Comparison of ENCODE assay signal across 8 cellular contexts in genomic region chr11:5891216-5891800, GRCh38. TPM values are rescaled to one million over a fixed set of nuclear protein-coding genes. Genes with fewer than 3 reads are reported as not detected.
A peak's percentile ranks its signal among the peaks of the same experiment; 100 is the strongest.
DNase-seq lines count a peak whose midpoint lies in the region; ATAC-seq, FAIRE-seq and TF ChIP-seq lines count a peak whose summit lies in the region.

No MANE protein-coding gene starts in this region.

- H3K36me3 ChIP-seq in H1 (ENCODE audit: control insufficient read depth in 2 of 4, insufficient read depth in 4 of 4, low read length in 3 of 4) (no peaks in the 10 kb centered on the region), small intestine (ENCODE audit: control insufficient read depth in 2 of 2, insufficient read depth in 2 of 2, low read length in 2 of 2) (no peaks in the 10 kb centered on the region), neuronal stem cell (replicated peaks in 1 of 2; ENCODE audit: control insufficient read depth in 2 of 2, insufficient read depth in 2 of 2, low read length in 2 of 2) (no peaks in the 10 kb centered on the region)

- peak in 1 of 2 experiments; percentile 49; a peak in 3 of 4 replicates for TF ChIP-seq RAD21 in H1 (IDR thresholded peaks at IDR 0.05 in 1 of 2, conservative IDR thresholded peaks at IDR 0.05 in 1 of 2; ENCODE audit: low read depth in 2 of 2, low read length in 2 of 2)

- no peak overlapping the region for H3K56ac ChIP-seq in H1 (replicated peaks; ENCODE audit: insufficient read length, low read depth, low read length)

- H2BK15ac ChIP-seq in H1 (ENCODE audit: low read length) (no peak overlapping the region), neuronal stem cell (ENCODE audit: low read length) (no peak overlapping the region)

- H3K4me3 ChIP-seq in H1 (ENCODE audit: extremely low read depth in 1 of 4, insufficient read depth in 2 of 4, low read depth in 3 of 4, low read length in 4 of 4) (no peak overlapping the region), small intestine (ENCODE audit: low read depth in 1 of 2, low read length in 2 of 2) (no peak overlapping the region), neuronal stem cell (ENCODE audit: low read length in 2 of 2) (no peak overlapping the region)

- H3K23ac ChIP-seq in H1 (ENCODE audit: insufficient read length) (no peak overlapping the region), neuronal stem cell (ENCODE audit: low read depth, low read length, poor library complexity) (no peak overlapping the region)

- H4K8ac ChIP-seq in H1 (ENCODE audit: extremely low read depth, insufficient read depth, low read length) (no peak overlapping the region), neuronal stem cell (ENCODE audit: low read depth, low read length) (no peak overlapping the region)

- no peak for TF ChIP-seq EP300 in H1 (IDR thresholded peaks at IDR 0.05; ENCODE audit: borderline replicate concordance in 1 of 2, low read depth in 2 of 2, low read length in 2 of 2)

- H3K27ac ChIP-seq in H1 (ENCODE audit: low read depth, low read length) = no peak overlapping the region
- no peak overlapping the region for H3K27ac ChIP-seq in small intestine (ENCODE audit: low read depth in 1 of 2, low read length in 1 of 2)
- no peak overlapping the region for H3K27ac ChIP-seq in neuronal stem cell (replicated peaks; ENCODE audit: low read length)

- H3K9ac ChIP-seq in H1 (replicated peaks in 1 of 4; ENCODE audit: extremely low read depth in 1 of 4, low read depth in 3 of 4, low read length in 3 of 4) = no peak overlapping the region
- H3K9ac ChIP-seq in neuronal stem cell (ENCODE audit: low read depth, low read length, poor library complexity) = no peak overlapping the region

- H2BK120ac ChIP-seq in H1 (replicated peaks; ENCODE audit: low read depth, low read length) (no peak overlapping the region), neuronal stem cell (ENCODE audit: low read depth, low read length) (no peak overlapping the region)

- POLR2A ChIA-PET in H1 (lab: Charles Lee; ENCODE audit: partially characterized antibody) = interaction anchor here (0.5 kb wide), 1 partner anchor 296 kb away, joined by 3 read pairs; no protein-coding TSS in a partner anchor

- no peak overlapping the region for H3K4ac ChIP-seq in H1 (replicated peaks; ENCODE audit: insufficient read length, low read depth, low read length)
- H3K4ac ChIP-seq in neuronal stem cell (ENCODE audit: low read length) = no peak overlapping the region

- H3K18ac ChIP-seq in H1 (ENCODE audit: extremely low read depth, low read length) = no peak overlapping the region
- H3K18ac ChIP-seq in neuronal stem cell (ENCODE audit: low read length) = no peak overlapping the region

- CTCF ChIA-PET in H1 (lab: Charles Lee; ENCODE audit: partially characterized antibody) = interaction anchor here (0.7 to 1.8 kb wide), 13 partner anchors 9 to 1254 kb away, joined by 3 to 12 read pairs (median 3); partner anchors contain the start of genes OR51D1 and OR52E6

- H3K9me3 ChIP-seq in H1 (ENCODE audit: insufficient read depth in 2 of 2, low read depth in 1 of 2, low read length in 1 of 2) (no peaks in the 10 kb centered on the region), small intestine (ENCODE audit: control insufficient read depth, low read depth) (no peaks in the 10 kb centered on the region), neuronal stem cell (replicated peaks in 1 of 2; ENCODE audit: control insufficient read depth in 2 of 2, insufficient read depth in 1 of 2, low read depth in 1 of 2, low read length in 2 of 2) (no peaks in the 10 kb centered on the region)

- no peak overlapping the region for H4K91ac ChIP-seq in H1 (replicated peaks; ENCODE audit: insufficient read length, low read length)
- no peak overlapping the region for H4K91ac ChIP-seq in neuronal stem cell (ENCODE audit: low read depth, low read length, poor library complexity)

- H3K27me3 ChIP-seq in H1 (replicated peaks in 1 of 4; ENCODE audit: control insufficient read depth in 3 of 4, extremely low read depth in 1 of 4, insufficient read depth in 3 of 4, low read length in 3 of 4) (no peaks in the 10 kb centered on the region), small intestine (ENCODE audit: control insufficient read depth in 2 of 2, insufficient read depth in 2 of 2, low read length in 2 of 2) (no peaks in the 10 kb centered on the region), neuronal stem cell (ENCODE audit: control insufficient read depth in 3 of 3, insufficient read depth in 3 of 3, low read depth in 1 of 3, low read length in 3 of 3) (no peaks in the 10 kb centered on the region)

- intact Hi-C loops in left colon (cut with DNase I, micrococcal nuclease) = no loop called here

- H2BK20ac ChIP-seq in H1 (ENCODE audit: low read length) = no peak overlapping the region

- no peaks in the 10 kb centered on the region for H3K23me2 ChIP-seq in H1 (ENCODE audit: low read depth, low read length)

- H3K79me2 ChIP-seq in H1 (ENCODE audit: control insufficient read depth in 1 of 2, insufficient read depth in 2 of 2, low read length in 2 of 2) = no peaks in the 10 kb centered on the region

- 0 out of 2 replicates have a peak overlapping the region, but pooled peaks have one; percentile 32 for H2AFZ ChIP-seq in H1 (ENCODE audit: low read length)
- no peak overlapping the region for H2AFZ ChIP-seq in neuronal stem cell (ENCODE audit: low read length)

- H2BK12ac ChIP-seq in H1 (ENCODE audit: low read depth, low read length) (no peak overlapping the region), neuronal stem cell (ENCODE audit: low read length) (no peak overlapping the region)

- 72% methylated on average over 3 of the region's 4 CpGs; no CpG with 5 or more reads in 1 of the 2 experiments for WGBS in H1 (ENCODE audit: extremely low coverage in 1 of 2, insufficient coverage in 1 of 2, insufficient read length in 1 of 2, insufficient replicate concordance in 2 of 2, low coverage in 1 of 2, low lambda C conversion rate in 2 of 2, missing lambda C conversion rate in 1 of 2), 2 experiments
- 58 to 66% (median 62%) methylated on average over 4 of the region's 4 CpGs for WGBS in small intestine, 3 donors
- WGBS in neuronal stem cell (ENCODE audit: extremely low coverage in 2 of 2, insufficient read length in 2 of 2, insufficient replicate concordance in 1 of 2), 2 donors = no CpG with 5 or more reads among the region's 4 CpGs

- no peak overlapping the region for H2BK5ac ChIP-seq in H1 (ENCODE audit: low read depth, low read length)
- no peak overlapping the region for H2BK5ac ChIP-seq in neuronal stem cell (ENCODE audit: low read length)

- no peak overlapping the region for H4K5ac ChIP-seq in H1 (ENCODE audit: insufficient read length, low read depth, low read length)

- ATAC-seq in GM18517 (IDR thresholded peaks at IDR 0.05; ENCODE audit: unreplicated experiment) (no peak), left colon (no peak)

- TF ChIP-seq CTCF in H1 (IDR thresholded peaks at IDR 0.05; ENCODE audit: control extremely low read depth in 1 of 3, insufficient read depth in 1 of 3, low read depth in 1 of 3, low read length in 3 of 3) = peak in 2 of 3 experiments; percentile 10 to 16; a peak in 2 of 4 replicates

- no peak overlapping the region for H3K4me2 ChIP-seq in H1 (ENCODE audit: insufficient read depth in 1 of 2, low read depth in 2 of 2, low read length in 2 of 2)
- H3K4me2 ChIP-seq in neuronal stem cell (ENCODE audit: insufficient read depth, low read length, poor library complexity, severe bottlenecking) = no peak overlapping the region

- TF ChIP-seq POLR2A in H1 (IDR thresholded peaks at IDR 0.05; ENCODE audit: control extremely low read depth in 1 of 2, low read depth in 2 of 2, low read length in 2 of 2) = no peak

- H3K14ac ChIP-seq in H1 (ENCODE audit: insufficient read length) (no peak overlapping the region), neuronal stem cell (ENCODE audit: low read length) (no peak overlapping the region)

- H3K79me1 ChIP-seq in H1 (ENCODE audit: low read depth, low read length) (no peaks in the 10 kb centered on the region), neuronal stem cell (ENCODE audit: low read depth, low read length) (no peaks in the 10 kb centered on the region)

- H2AK5ac ChIP-seq in H1 (ENCODE audit: low read depth, low read length) (no peak overlapping the region), neuronal stem cell (ENCODE audit: low read depth, low read length) (no peak overlapping the region)

- peak; percentile 37 for DNase-seq in SIG-M5 treated with dmso at 0.1 percent for 504 hours (lab: John Stamatoyannopoulos, UW; ENCODE audit: unreplicated experiment)
- DNase-seq in SIG-M5 (lab: John Stamatoyannopoulos, UW) = no peak
- peak; percentile 0 for DNase-seq in NCI-H460 (ENCODE audit: extremely low read depth, low read depth)
- no peak for DNase-seq in H1 (ENCODE audit: low read depth in 1 of 2, low spot score in 2 of 2)
- peak; percentile 2 for DNase-seq in small intestine
- no peak for DNase-seq in left colon
- DNase-seq in neuronal stem cell (ENCODE audit: low spot score) = no peak

- H3K4me1 ChIP-seq in H1 (replicated peaks in 1 of 4; ENCODE audit: control insufficient read depth in 3 of 4, insufficient read depth in 4 of 4, low read length in 3 of 4) = no peaks in the 10 kb centered on the region
- H3K4me1 ChIP-seq in small intestine (ENCODE audit: control insufficient read depth in 2 of 2, insufficient read depth in 1 of 2, low read depth in 1 of 2, low read length in 1 of 2) = no peaks in the 10 kb centered on the region
- H3K4me1 ChIP-seq in neuronal stem cell (ENCODE audit: control insufficient read depth in 2 of 2, insufficient read depth in 1 of 2, low read depth in 1 of 2, low read length in 2 of 2) = no peaks in the 10 kb centered on the region

- no peaks in the 10 kb centered on the region for H4K20me1 ChIP-seq in H1 (replicated peaks in 1 of 2; ENCODE audit: control insufficient read depth in 1 of 2, insufficient read depth in 2 of 2, low read length in 2 of 2)

- FAIRE-seq in H1 (lab: Jason Lieb, UNC) = no peak
- FAIRE-seq in small intestine (lab: Jason Lieb, UNC) = no peak

RNA-seq across cellular contexts. Expression of gene OR52E5, which starts 1.7 kb away (rescaled TPM):
- total RNA-seq in NCI-H460 (2014; rRNA removed; shearing (Covaris generic)) = not detected in 2 replicates
- polyA plus RNA-seq in NCI-H460 (2014; cell fraction: nucleus; rRNA removed) = not detected in 2 replicates
- total RNA-seq in H1 (2021; fragmentation: NEBNext Ultra II Directional; extraction: Animal tissue kit (Norgen Biotek cat#: 25700)) = not detected in 2 replicates
- not detected in 2 replicates for polyA plus RNA-seq in H1 (2011; rRNA removed)
- not detected for polyA plus RNA-seq in H1 (2011; cell fraction: cytosol; rRNA removed)
- not detected for polyA plus RNA-seq in H1 (2011; cell fraction: nucleus; rRNA removed)
- polyA plus RNA-seq in H1 (2012, experiment 1 of 2) = not detected in 4 replicates
- not detected for polyA plus RNA-seq in H1 (2012, experiment 2 of 2)
- not detected for polyA plus RNA-seq in H1 (2013, experiment 1 of 2)
- not detected for polyA plus RNA-seq in H1 (2013, experiment 2 of 2)
- not detected in 2 replicates for polyA minus RNA-seq in H1 (2011; rRNA and poly(A)+ RNA removed)
- polyA minus RNA-seq in H1 (2011; cell fraction: cytosol; rRNA and poly(A)+ RNA removed) = not detected
- polyA minus RNA-seq in H1 (2011; cell fraction: nucleus; rRNA and poly(A)+ RNA removed) = not detected
- polyA plus RNA-seq in small intestine = not detected
- not detected for total RNA-seq in left colon
- polyA plus RNA-seq in neuronal stem cell (2013, experiment 1 of 2) = not detected
- polyA plus RNA-seq in neuronal stem cell (2013, experiment 2 of 2) = not detected

RNA-seq across cellular contexts. Expression of gene OR52E4, which starts 10.9 kb away (rescaled TPM):
- total RNA-seq in NCI-H460 (2014; rRNA removed; shearing (Covaris generic)) = not detected in 2 replicates
- not detected in 2 replicates for polyA plus RNA-seq in NCI-H460 (2014; cell fraction: nucleus; rRNA removed)
- not detected in 2 replicates for total RNA-seq in H1 (2021; fragmentation: NEBNext Ultra II Directional; extraction: Animal tissue kit (Norgen Biotek cat#: 25700))
- not detected in 2 replicates for polyA plus RNA-seq in H1 (2011; rRNA removed)
- not detected for polyA plus RNA-seq in H1 (2011; cell fraction: cytosol; rRNA removed)
- not detected for polyA plus RNA-seq in H1 (2011; cell fraction: nucleus; rRNA removed)
- not detected in 4 replicates for polyA plus RNA-seq in H1 (2012, experiment 1 of 2)
- not detected for polyA plus RNA-seq in H1 (2012, experiment 2 of 2)
- not detected for polyA plus RNA-seq in H1 (2013, experiment 1 of 2)
- polyA plus RNA-seq in H1 (2013, experiment 2 of 2) = not detected
- not detected in 2 replicates for polyA minus RNA-seq in H1 (2011; rRNA and poly(A)+ RNA removed)
- not detected for polyA minus RNA-seq in H1 (2011; cell fraction: cytosol; rRNA and poly(A)+ RNA removed)
- not detected for polyA minus RNA-seq in H1 (2011; cell fraction: nucleus; rRNA and poly(A)+ RNA removed)
- not detected for polyA plus RNA-seq in small intestine
- total RNA-seq in left colon = not detected
- polyA plus RNA-seq in neuronal stem cell (2013, experiment 1 of 2) = not detected
- polyA plus RNA-seq in neuronal stem cell (2013, experiment 2 of 2) = not detected

RNA-seq across cellular contexts. Expression of gene OR52E8, which starts 33.8 kb away (rescaled TPM):
- total RNA-seq in NCI-H460 (2014; rRNA removed; shearing (Covaris generic)) = not detected in 2 replicates
- polyA plus RNA-seq in NCI-H460 (2014; cell fraction: nucleus; rRNA removed) = not detected in 2 replicates
- not detected in 2 replicates for total RNA-seq in H1 (2021; fragmentation: NEBNext Ultra II Directional; extraction: Animal tissue kit (Norgen Biotek cat#: 25700))
- polyA plus RNA-seq in H1 (2011; rRNA removed) (not detected in 2 replicates), small intestine (not detected)
- not detected for polyA plus RNA-seq in H1 (2011; cell fraction: cytosol; rRNA removed)
- 0.10 TPM for polyA plus RNA-seq in H1 (2011; cell fraction: nucleus; rRNA removed)
- not detected in 4 replicates for polyA plus RNA-seq in H1 (2012, experiment 1 of 2)
- polyA plus RNA-seq in H1 (2012, experiment 2 of 2) = not detected
- polyA plus RNA-seq in H1 (2013, experiment 1 of 2) = not detected
- not detected for polyA plus RNA-seq in H1 (2013, experiment 2 of 2)
- polyA minus RNA-seq in H1 (2011; rRNA and poly(A)+ RNA removed) = 0.69 and 1.6 TPM in 2 replicates
- not detected for polyA minus RNA-seq in H1 (2011; cell fraction: cytosol; rRNA and poly(A)+ RNA removed)
- polyA minus RNA-seq in H1 (2011; cell fraction: nucleus; rRNA and poly(A)+ RNA removed) = 1.9 TPM
- total RNA-seq in left colon = not detected
- not detected for polyA plus RNA-seq in neuronal stem cell (2013, experiment 1 of 2)
- polyA plus RNA-seq in neuronal stem cell (2013, experiment 2 of 2) = not detected

RNA-seq across cellular contexts. Expression of gene OR52E6, which starts 49.6 kb away (rescaled TPM):
- not detected in 2 replicates for total RNA-seq in NCI-H460 (2014; rRNA removed; shearing (Covaris generic))
- not detected in 2 replicates for polyA plus RNA-seq in NCI-H460 (2014; cell fraction: nucleus; rRNA removed)
- not detected in 2 replicates for total RNA-seq in H1 (2021; fragmentation: NEBNext Ultra II Directional; extraction: Animal tissue kit (Norgen Biotek cat#: 25700))
- 0.14 TPM in 1 of 2 replicates, not detected in the other for polyA plus RNA-seq in H1 (2011; rRNA removed)
- polyA plus RNA-seq in H1 (2011; cell fraction: cytosol; rRNA removed) = not detected
- 0.13 TPM for polyA plus RNA-seq in H1 (2011; cell fraction: nucleus; rRNA removed)
- polyA plus RNA-seq in H1 (2012, experiment 1 of 2) = not detected in 4 replicates
- not detected for polyA plus RNA-seq in H1 (2012, experiment 2 of 2)
- not detected for polyA plus RNA-seq in H1 (2013, experiment 1 of 2)
- polyA plus RNA-seq in H1 (2013, experiment 2 of 2) = not detected
- 1.1 and 1.6 TPM in 2 replicates for polyA minus RNA-seq in H1 (2011; rRNA and poly(A)+ RNA removed)
- not detected for polyA minus RNA-seq in H1 (2011; cell fraction: cytosol; rRNA and poly(A)+ RNA removed)
- 0.70 TPM for polyA minus RNA-seq in H1 (2011; cell fraction: nucleus; rRNA and poly(A)+ RNA removed)
- not detected for polyA plus RNA-seq in small intestine
- total RNA-seq in left colon = not detected
- polyA plus RNA-seq in neuronal stem cell (2013, experiment 1 of 2) = not detected
- not detected for polyA plus RNA-seq in neuronal stem cell (2013, experiment 2 of 2)

RNA-seq across cellular contexts. Expression of gene OR56A3, which starts 50.7 kb away (rescaled TPM):
- not detected in 2 replicates for total RNA-seq in NCI-H460 (2014; rRNA removed; shearing (Covaris generic))
- not detected in 2 replicates for polyA plus RNA-seq in NCI-H460 (2014; cell fraction: nucleus; rRNA removed)
- not detected in 2 replicates for total RNA-seq in H1 (2021; fragmentation: NEBNext Ultra II Directional; extraction: Animal tissue kit (Norgen Biotek cat#: 25700))
- not detected in 2 replicates for polyA plus RNA-seq in H1 (2011; rRNA removed)
- polyA plus RNA-seq in H1 (2011; cell fraction: cytosol; rRNA removed) = not detected
- not detected for polyA plus RNA-seq in H1 (2011; cell fraction: nucleus; rRNA removed)
- polyA plus RNA-seq in H1 (2012, experiment 1 of 2) = not detected in 4 replicates
- polyA plus RNA-seq in H1 (2012, experiment 2 of 2) = not detected
- not detected for polyA plus RNA-seq in H1 (2013, experiment 1 of 2)
- not detected for polyA plus RNA-seq in H1 (2013, experiment 2 of 2)
- polyA minus RNA-seq in H1 (2011; rRNA and poly(A)+ RNA removed) = not detected in 2 replicates
- polyA minus RNA-seq in H1 (2011; cell fraction: cytosol; rRNA and poly(A)+ RNA removed) = not detected
- not detected for polyA minus RNA-seq in H1 (2011; cell fraction: nucleus; rRNA and poly(A)+ RNA removed)
- polyA plus RNA-seq in small intestine = not detected
- not detected for total RNA-seq in left colon
- polyA plus RNA-seq in neuronal stem cell (2013, experiment 1 of 2) = not detected
- not detected for polyA plus RNA-seq in neuronal stem cell (2013, experiment 2 of 2)

Comparison
In these comparisons a context has a peak if more than half of its experiments do, and no peak if none do; other contexts are left out.
1. DNase-seq: peak in SIG-M5 treated with dmso at 0.1 percent for 504 hours (single experiment), NCI-H460 (single experiment) and small intestine (single experiment); none in SIG-M5 (single experiment), H1 (0 of 2), left colon (0 of 2) and neuronal stem cell (single experiment).